In the genomic region with DNA sequence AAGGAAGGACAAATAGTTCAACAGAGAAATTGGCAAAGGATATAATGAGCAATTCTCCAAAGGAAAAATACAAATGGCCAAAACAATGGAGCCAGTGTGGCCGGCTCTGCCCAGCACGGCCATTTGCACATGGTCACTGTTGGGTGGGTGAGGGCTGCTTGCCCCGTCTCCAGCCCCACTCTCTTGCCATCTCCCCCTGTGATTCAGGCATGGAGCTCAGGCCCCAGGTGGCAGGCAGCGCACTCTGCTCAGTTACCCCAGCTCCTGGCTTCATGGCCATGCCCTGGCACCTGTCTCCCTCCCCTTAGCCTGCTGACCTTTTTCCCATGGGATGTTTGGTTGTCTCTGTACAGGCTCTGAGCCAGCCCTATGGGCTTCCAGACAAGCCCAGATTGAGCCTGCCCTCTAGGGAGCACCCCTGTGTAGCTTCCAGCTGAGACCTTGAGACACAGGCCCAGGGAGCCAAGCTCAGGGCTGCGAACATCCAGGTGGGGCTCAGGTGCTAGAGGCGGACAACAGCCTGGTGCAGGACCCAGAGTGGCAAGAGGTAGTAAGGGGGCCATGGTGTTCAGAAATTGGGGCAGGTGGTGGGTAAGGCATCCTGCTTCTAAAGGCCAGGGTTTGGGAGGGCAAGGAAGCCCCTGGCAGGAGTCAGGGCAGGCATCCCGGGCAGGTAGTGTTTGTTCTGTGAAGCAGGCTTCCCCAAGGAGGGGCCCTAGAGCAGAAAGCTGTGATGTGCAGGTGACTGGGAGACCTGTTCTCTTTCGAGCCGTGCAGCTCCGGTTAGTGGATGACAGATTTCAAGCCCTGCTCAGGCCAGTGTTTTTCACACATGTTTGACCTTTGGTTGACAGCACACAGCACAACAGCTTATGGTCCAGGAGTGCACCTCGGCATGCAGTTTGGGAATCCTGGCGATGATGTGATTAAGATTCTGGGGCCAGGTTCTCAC, we compare ENCODE assay signal across 2 cellular contexts.
TF ChIP-seq lines count a peak whose summit lies in the region.

No MANE protein-coding gene starts in this region.

TF ChIP-seq in IMR-90, 13 proteins besides CTCF, POLR2A, EP300 and RAD21:
- TF ChIP-seq MAFK (IDR thresholded peaks at IDR 0.05; ENCODE audit: low read depth, low read length): no peak
- no peak for TF ChIP-seq USF2 (IDR thresholded peaks at IDR 0.05; ENCODE audit: low read depth, low read length)
- no peak for TF ChIP-seq RFX5 (IDR thresholded peaks at IDR 0.05; ENCODE audit: low read depth, low read length)
- TF ChIP-seq NFE2L2 (IDR thresholded peaks at IDR 0.05; ENCODE audit: low read depth, low read length): no peak
- no peak for TF ChIP-seq BHLHE40 (IDR thresholded peaks at IDR 0.05; ENCODE audit: low read depth, low read length)
- TF ChIP-seq SMC3 (IDR thresholded peaks at IDR 0.05; ENCODE audit: low read depth, low read length): no peak
- TF ChIP-seq, protein P1, sequence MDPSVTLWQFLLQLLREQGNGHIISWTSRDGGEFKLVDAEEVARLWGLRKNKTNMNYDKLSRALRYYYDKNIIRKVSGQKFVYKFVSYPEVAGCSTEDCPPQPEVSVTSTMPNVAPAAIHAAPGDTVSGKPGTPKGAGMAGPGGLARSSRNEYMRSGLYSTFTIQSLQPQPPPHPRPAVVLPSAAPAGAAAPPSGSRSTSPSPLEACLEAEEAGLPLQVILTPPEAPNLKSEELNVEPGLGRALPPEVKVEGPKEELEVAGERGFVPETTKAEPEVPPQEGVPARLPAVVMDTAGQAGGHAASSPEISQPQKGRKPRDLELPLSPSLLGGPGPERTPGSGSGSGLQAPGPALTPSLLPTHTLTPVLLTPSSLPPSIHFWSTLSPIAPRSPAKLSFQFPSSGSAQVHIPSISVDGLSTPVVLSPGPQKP (IDR thresholded peaks at IDR 0.05; ENCODE audit: borderline replicate concordance, low read depth, low read length): no peak
- TF ChIP-seq RCOR1 (IDR thresholded peaks at IDR 0.05; ENCODE audit: insufficient replicate concordance, low read length): no peak
- TF ChIP-seq MXI1 (IDR thresholded peaks at IDR 0.05; ENCODE audit: borderline replicate concordance, low read depth, low read length): no peak
- TF ChIP-seq MAZ (IDR thresholded peaks at IDR 0.05; ENCODE audit: borderline replicate concordance, low read depth, low read length): no peak
- TF ChIP-seq FOS (IDR thresholded peaks at IDR 0.05; ENCODE audit: low read depth, low read length): no peak
- TF ChIP-seq CHD1 (IDR thresholded peaks at IDR 0.05; ENCODE audit: low read depth, low read length): no peak
- no peak for TF ChIP-seq CEBPB (IDR thresholded peaks at IDR 0.05; ENCODE audit: low read depth, low read length)

TF ChIP-seq in liver, 16 proteins besides CTCF, POLR2A, EP300 and RAD21:
- peak; percentile 16 for TF ChIP-seq SP1 (IDR thresholded peaks at IDR 0.05)
- no peak for TF ChIP-seq REST (IDR thresholded peaks at IDR 0.05)
- TF ChIP-seq RXRA (IDR thresholded peaks at IDR 0.05): peak; percentile 16 to 58
- peak; percentile 74 to 78 for TF ChIP-seq HNF4A (conservative IDR thresholded peaks at IDR 0.05)
